In the genomic region with DNA sequence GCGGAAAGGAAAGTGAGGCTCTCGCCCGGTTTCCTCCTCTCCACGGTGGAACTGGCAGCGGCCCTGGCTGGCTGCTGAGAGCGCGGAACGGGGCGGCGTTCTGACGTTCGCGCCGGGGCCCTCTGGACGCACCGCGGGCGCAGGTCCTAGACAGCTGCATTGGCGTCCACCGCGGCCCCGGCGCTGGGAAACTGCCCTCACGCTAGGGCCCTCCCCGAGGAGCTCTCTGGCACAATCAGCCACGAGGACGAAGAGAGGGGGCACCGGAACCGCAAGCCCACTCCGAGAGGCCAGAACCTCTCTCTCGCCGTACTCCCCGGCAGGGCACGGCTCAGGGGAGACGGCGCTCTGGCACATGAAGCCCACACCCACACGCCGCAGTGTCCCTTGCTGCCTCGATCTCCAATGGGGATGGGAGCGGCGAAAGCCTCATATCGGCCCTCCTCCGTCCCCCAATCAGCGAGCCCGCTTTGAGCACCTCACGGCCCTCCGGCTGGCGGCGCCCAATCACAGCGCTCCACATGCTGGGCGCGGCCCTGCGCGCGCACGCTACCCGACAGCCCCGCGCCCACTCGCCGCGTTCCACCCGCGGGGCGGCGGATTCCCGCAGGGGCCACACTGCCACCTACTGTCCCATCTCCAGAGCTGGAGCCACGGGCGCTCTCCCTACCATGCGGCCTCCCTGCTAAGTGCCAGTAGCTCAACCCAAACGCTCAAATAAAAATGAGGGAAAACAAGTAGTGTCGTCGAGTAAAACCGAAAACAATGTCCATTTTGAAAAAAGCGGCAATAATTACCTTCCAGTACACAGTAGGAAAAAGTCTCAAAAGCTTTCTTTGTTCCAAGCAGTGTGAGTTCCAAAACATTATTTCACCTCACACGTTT, we compare ENCODE assay signal across 8 cellular contexts. TPM values are rescaled to one million over a fixed set of nuclear protein-coding genes. Genes with fewer than 3 reads are reported as not detected.
DNase-seq lines count a peak whose midpoint lies in the region; ATAC-seq lines count a peak whose summit lies in the region.

No MANE protein-coding gene starts in this region.

- peak overlapping the region; percentile 85 to 97 for H3K18ac ChIP-seq in mesenchymal stem cell (ENCODE audit: low read depth in 1 of 2, low read length in 2 of 2)

- peak overlapping the region; percentile 73 for H2AFZ ChIP-seq in mesenchymal stem cell (ENCODE audit: low read depth, low read length)

- no peak overlapping the region for H2BK120ac ChIP-seq in mesenchymal stem cell (ENCODE audit: low read depth, low read length)

- H4K91ac ChIP-seq in mesenchymal stem cell (ENCODE audit: low read length) = peak overlapping the region; percentile 12

- H3K36me3 ChIP-seq in mesenchymal stem cell (ENCODE audit: control insufficient read depth in 1 of 2, insufficient read depth in 2 of 2, low read depth in 1 of 2, low read length in 2 of 2) = peaks cover 11 to 32% of the 10 kb centered on the region in 2 experiments

- H3K23ac ChIP-seq in mesenchymal stem cell (ENCODE audit: low read length in 2 of 2) = no peak overlapping the region

- peak; percentile 91 for ATAC-seq in GM21360 (IDR thresholded peaks at IDR 0.05; ENCODE audit: unreplicated experiment)
- ATAC-seq in effector memory CD8-positive, alpha-beta T cell (replicated peaks) = peak; percentile 93

- H3K4me3 Mint-ChIP-seq in effector memory CD8-positive, alpha-beta T cell = peak overlapping the region; percentile 87

- no peaks in the 10 kb centered on the region for H3K27me3 ChIP-seq in mesenchymal stem cell (ENCODE audit: control insufficient read depth in 1 of 2, insufficient read depth in 1 of 2, low read length in 2 of 2)

- H2BK15ac ChIP-seq in mesenchymal stem cell (ENCODE audit: low read depth, poor library complexity, severe bottlenecking) = no peak overlapping the region

- H3K79me1 ChIP-seq in mesenchymal stem cell (replicated peaks; ENCODE audit: low read length, poor library complexity, severe bottlenecking) = peaks cover 17% of the 10 kb centered on the region

- in situ Hi-C loops in Caki2 (cut with HindIII; ENCODE audit: low pct_unique_long_range_greater_than_20kb, low sequenced_read_pairs) = no loop called here

- H3K4ac ChIP-seq in mesenchymal stem cell (ENCODE audit: low read depth in 1 of 2, low read length in 2 of 2) = peak overlapping the region in 1 of 2 experiments; percentile 19

- H3K36me3 Mint-ChIP-seq in effector memory CD8-positive, alpha-beta T cell (ENCODE audit: insufficient read depth) = peaks cover 38% of the 10 kb centered on the region

- peak overlapping the region; percentile 74 for H4K8ac ChIP-seq in mesenchymal stem cell (ENCODE audit: low read length)

- H3K9me3 ChIP-seq in mesenchymal stem cell (ENCODE audit: control insufficient read depth, low read length) = no peaks in the 10 kb centered on the region

- H2BK12ac ChIP-seq in mesenchymal stem cell (ENCODE audit: low read length in 2 of 2) = peak overlapping the region in 1 of 2 experiments; percentile 92

- peak overlapping the region; percentile 87 to 89 for H3K4me3 ChIP-seq in mesenchymal stem cell (ENCODE audit: insufficient read depth in 1 of 2, low read depth in 1 of 2, low read length in 2 of 2)

- WGBS in mesenchymal stem cell = 3% methylated on average over 67 of the region's 76 CpGs

- peaks cover 8 to 28% of the 10 kb centered on the region in 2 donors for H3K4me1 Mint-ChIP-seq in effector memory CD8-positive, alpha-beta T cell (ENCODE audit: low read depth in 2 of 2)

- no peaks in the 10 kb centered on the region for H3K9me3 Mint-ChIP-seq in effector memory CD8-positive, alpha-beta T cell

- peak overlapping the region; percentile 76 for H3K4me2 ChIP-seq in mesenchymal stem cell (ENCODE audit: low read length, poor library complexity, severe bottlenecking)

- H3K27ac ChIP-seq in mesenchymal stem cell (ENCODE audit: low read length, poor library complexity, severe bottlenecking) = peak overlapping the region; percentile 97

- H3K14ac ChIP-seq in mesenchymal stem cell (ENCODE audit: low read length in 2 of 2) = peak overlapping the region in 1 of 2 experiments; percentile 97

- H2AK5ac ChIP-seq in mesenchymal stem cell (ENCODE audit: low read length, severe bottlenecking) = peak overlapping the region; percentile 93

- no peaks in the 10 kb centered on the region for H3K27me3 Mint-ChIP-seq in effector memory CD8-positive, alpha-beta T cell

- peak overlapping the region; percentile 66 for H2BK5ac ChIP-seq in mesenchymal stem cell (ENCODE audit: low read depth, low read length, poor library complexity, severe bottlenecking)

- H3K9ac ChIP-seq in mesenchymal stem cell (ENCODE audit: low read length) = peak overlapping the region; percentile 97

- H3K4me1 ChIP-seq in mesenchymal stem cell (ENCODE audit: control insufficient read depth, insufficient read depth, low read depth, low read length) = peaks cover 1% of the 10 kb centered on the region

- H3K27ac Mint-ChIP-seq in effector memory CD8-positive, alpha-beta T cell = peak overlapping the region; percentile 90 to 95

- DNase-seq in Caki2 (ENCODE audit: low read depth) (peak; percentile 95), HT-29 (ENCODE audit: low spot score) (peak; percentile 97), NK-92 (lab: John Stamatoyannopoulos, UW; ENCODE audit: unreplicated experiment) (peak; percentile 79), mesenchymal stem cell (peak; percentile 98)
- DNase-seq in activated CD8-positive, alpha-beta memory T cell treated with anti-CD3 and anti-CD28 coated beads for 48 hours (ENCODE audit: low read depth in 2 of 3, low spot score in 2 of 3) = peak; percentile 85 to 92 (median 85)
- DNase-seq in effector memory CD8-positive, alpha-beta T cell = peak; percentile 92 to 94 (median 93)
- peak; percentile 92 for DNase-seq in stimulated activated CD8-positive, alpha-beta memory T cell treated with anti-CD3 and anti-CD28 coated beads, Interleukin-12 subunit alpha, Interleukin-12 subunit beta, amount 100 ng/mL, for 24 hours (ENCODE audit: extremely low read depth)

RNA-seq across cellular contexts. Expression of a gene that starts 11.8 kb away (rescaled TPM):
- total RNA-seq in Caki2 (2014; rRNA removed; shearing (Covaris generic); ENCODE audit: low replicate concordance) = 68.3 and 76.8 TPM in 2 replicates
- 52.7 and 56.4 TPM in 2 replicates for total RNA-seq in HT-29 (2014; rRNA removed; shearing (Covaris generic))
- polyA plus RNA-seq in mesenchymal stem cell (2013, experiment 1 of 2) = 34.7 TPM
- 34.6 TPM for polyA plus RNA-seq in mesenchymal stem cell (2013, experiment 2 of 2)

RNA-seq across cellular contexts. Expression of a gene that starts 12.0 kb away (rescaled TPM):
- 6.3 and 9.7 TPM in 2 replicates for total RNA-seq in Caki2 (2014; rRNA removed; shearing (Covaris generic); ENCODE audit: low replicate concordance)
- 2.6 and 3.2 TPM in 2 replicates for total RNA-seq in HT-29 (2014; rRNA removed; shearing (Covaris generic))
- polyA plus RNA-seq in mesenchymal stem cell (2013, experiment 1 of 2) = 5.4 TPM
- 4.9 TPM for polyA plus RNA-seq in mesenchymal stem cell (2013, experiment 2 of 2)

Comparison
In these comparisons a context has a peak if more than half of its experiments do, and no peak if none do; other contexts are left out.
1. Peak in every context shown above with its lines: DNase-seq, ATAC-seq, H3K4me3 ChIP-seq and H3K27ac ChIP-seq.